12 cellular contexts compared by ENCODE assay signal in genomic region chr12:52044284-52044983, GRCh38. TPM values are rescaled to one million over a fixed set of nuclear protein-coding genes. Genes with fewer than 3 reads are reported as not detected.
DNase-seq lines count a peak whose midpoint lies in the region; ATAC-seq and TF ChIP-seq lines count a peak whose summit lies in the region.
"Had no signal": no experiment of that assay in that cellular context is flagged by ENCODE, and none has a peak within 500 bp of the region (broad histone marks: within the 10 kb centered on the region; RNA-seq: fewer than 3 reads in every experiment).

No MANE protein-coding gene starts in this region.

- no peaks in the 10 kb centered on the region for H3K36me3 Mint-ChIP-seq in brain
- H3K36me3 Mint-ChIP-seq: CD8-positive, alpha-beta T cell; natural killer cell treated with Interleukin-12 subunit alpha and Interleukin-12 subunit beta and Interleukin-15 and Interleukin-18, amount 100 ng/mL, for 72 hours had no signal

- peak; percentile 76 for DNase-seq in Ammon's horn (ENCODE audit: low spot score)
- peak; percentile 84 for DNase-seq in hepatic stellate cell (ENCODE audit: low spot score)
- peak; percentile 76 for DNase-seq in putamen (ENCODE audit: low spot score)
- DNase-seq in NCI-H345 treated with DMSO at 0.1 percent for 48 hours (lab: John Stamatoyannopoulos, UW; ENCODE audit: unreplicated experiment) = no peak
- no peak for DNase-seq in NAMALWA (ENCODE audit: low spot score)
- DNase-seq in NK-92 (lab: John Stamatoyannopoulos, UW; ENCODE audit: unreplicated experiment) = no peak
- DNase-seq: activated CD4-positive, alpha-beta memory T cell treated with anti-CD3 and anti-CD28 coated beads for 36 hours; CD8-positive, alpha-beta T cell; endodermal cell had no signal

- no peaks in the 10 kb centered on the region for H3K27me3 Mint-ChIP-seq in brain
- H3K27me3 Mint-ChIP-seq: activated CD4-positive, alpha-beta memory T cell treated with anti-CD3 and anti-CD28 coated beads for 36 hours had no signal

- H3K4me1 Mint-ChIP-seq in brain = peaks cover 39% of the 10 kb centered on the region

- ATAC-seq in HG02870 (IDR thresholded peaks at IDR 0.05; ENCODE audit: unreplicated experiment) = no peak
- ATAC-seq: CD8-positive, alpha-beta T cell; natural killer cell treated with Interleukin-12 subunit alpha and Interleukin-12 subunit beta and Interleukin-15 and Interleukin-18, amount 100 ng/mL, for 72 hours had no signal

- H3K27ac Mint-ChIP-seq in brain = peak overlapping the region; percentile 27 to 83 (median 80)
- H3K27ac Mint-ChIP-seq: activated CD4-positive, alpha-beta memory T cell treated with anti-CD3 and anti-CD28 coated beads for 36 hours; CD8-positive, alpha-beta T cell; endodermal cell had no signal

- no peak for TF ChIP-seq CTCF in brain (conservative IDR thresholded peaks at IDR 0.05)

- peak overlapping the region in 2 of 5 experiments; percentile 46 to 65 for H3K4me3 Mint-ChIP-seq in brain
- H3K4me3 Mint-ChIP-seq: activated CD4-positive, alpha-beta memory T cell treated with anti-CD3 and anti-CD28 coated beads for 36 hours; CD8-positive, alpha-beta T cell; endodermal cell; natural killer cell treated with Interleukin-12 subunit alpha and Interleukin-12 subunit beta and Interleukin-15 and Interleukin-18, amount 100 ng/mL, for 72 hours had no signal

- no peaks in the 10 kb centered on the region for H3K9me3 Mint-ChIP-seq in brain
- H3K9me3 Mint-ChIP-seq: activated CD4-positive, alpha-beta memory T cell treated with anti-CD3 and anti-CD28 coated beads for 36 hours; CD8-positive, alpha-beta T cell; endodermal cell; natural killer cell treated with Interleukin-12 subunit alpha and Interleukin-12 subunit beta and Interleukin-15 and Interleukin-18, amount 100 ng/mL, for 72 hours had no signal

RNA-seq across cellular contexts. Expression of gene NR4A1, which starts 6.8 kb away (rescaled TPM):
- polyA plus RNA-seq in brain (ENCODE audit: insufficient read depth, low read depth, low replicate concordance) = 26.2 TPM

RNA-seq across cellular contexts. Expression of gene ATG101, which starts 25.3 kb away (rescaled TPM):
- 52.5 TPM for polyA plus RNA-seq in brain (ENCODE audit: insufficient read depth, low read depth, low replicate concordance)

RNA-seq across cellular contexts. Expression of gene SMIM41, which starts 35.1 kb away (rescaled TPM):
- polyA plus RNA-seq in brain (ENCODE audit: insufficient read depth, low read depth, low replicate concordance) = not detected

RNA-seq across cellular contexts. Expression of gene TAMALIN, which starts 37.7 kb away (rescaled TPM):
- 41.5 TPM for polyA plus RNA-seq in brain (ENCODE audit: insufficient read depth, low read depth, low replicate concordance)

Comparison
In these comparisons a context has a peak if more than half of its experiments do, and no peak if none do; other contexts are left out.
1. DNase-seq: peak in Ammon's horn (single experiment), hepatic stellate cell (single experiment) and putamen (single experiment); none in NCI-H345 treated with DMSO at 0.1 percent for 48 hours (single experiment), NAMALWA (single experiment) and NK-92 (single experiment).